13 cellular contexts compared by ENCODE assay signal in the genomic region with DNA sequence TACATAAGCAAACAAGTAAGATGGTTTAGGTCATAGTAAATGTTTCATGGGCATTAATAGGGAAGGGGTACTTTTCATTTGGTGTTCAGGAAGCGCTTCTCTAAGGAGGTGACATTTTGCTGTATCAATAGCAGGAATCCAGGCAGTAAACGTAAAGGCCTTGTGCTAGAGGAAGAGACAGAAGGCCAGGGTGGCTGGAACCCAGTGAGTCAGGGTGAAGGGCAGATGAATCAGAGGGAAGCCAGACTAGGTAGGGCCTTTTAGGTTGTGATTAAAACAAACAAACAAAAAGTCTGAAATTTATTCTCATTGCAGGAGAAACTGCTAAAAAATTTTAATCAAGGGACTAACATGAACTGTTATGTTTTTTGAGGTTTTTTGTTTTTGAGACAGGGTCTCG. TPM values are rescaled to one million over a fixed set of nuclear protein-coding genes. Genes with fewer than 3 reads are reported as not detected.
DNase-seq lines count a peak whose midpoint lies in the region; ATAC-seq, FAIRE-seq and TF ChIP-seq lines count a peak whose summit lies in the region.
"Had no signal": no experiment of that assay in that cellular context is flagged by ENCODE, and none has a peak within 500 bp of the region (broad histone marks: within the 10 kb centered on the region; RNA-seq: fewer than 3 reads in every experiment).

No MANE protein-coding gene starts in this region.

- TF ChIP-seq POLR2A in A549 (IDR thresholded peaks at IDR 0.05; ENCODE audit: low read length): no peak
- TF ChIP-seq POLR2A in IMR-90 (IDR thresholded peaks at IDR 0.05; ENCODE audit: low read depth, low read length): no peak

- TF ChIP-seq RAD21 in A549 (conservative IDR thresholded peaks at IDR 0.05 in 1 of 2, IDR thresholded peaks at IDR 0.05 in 1 of 2) (no peak), IMR-90 (IDR thresholded peaks at IDR 0.05; ENCODE audit: low read length) (no peak)

- no peaks in the 10 kb centered on the region for H3K36me3 ChIP-seq in IMR-90 (ENCODE audit: control insufficient read depth, insufficient read depth, low read length)
- H3K36me3 ChIP-seq: heart left ventricle had no signal

- TF ChIP-seq EP300 in A549 (IDR thresholded peaks at IDR 0.05): no peak

- H3K14ac ChIP-seq in IMR-90 (replicated peaks; ENCODE audit: low read depth, low read length): peak overlapping the region; percentile 43; the same call in 1 of the 2 replicates

- H3K27ac ChIP-seq in A549 (peak overlapping the region; percentile 85 to 91), IMR-90 (ENCODE audit: insufficient read depth, low read length) (peak overlapping the region; percentile 6)
- H3K27ac ChIP-seq: parathyroid adenoma had no signal

- H2AK9ac ChIP-seq in IMR-90 (replicated peaks; ENCODE audit: low read depth, low read length, poor library complexity): no peak overlapping the region

- H3K9ac ChIP-seq in IMR-90 (ENCODE audit: low read depth, low read length): no peak overlapping the region; the same call in 1 of the 2 replicates
- H3K9ac ChIP-seq: parathyroid adenoma had no signal

- H2BK5ac ChIP-seq in IMR-90 (ENCODE audit: low read depth, low read length, poor library complexity, severe bottlenecking): peak overlapping the region; percentile 85

- H4K91ac ChIP-seq in IMR-90 (ENCODE audit: insufficient read depth, low read depth, low read length): peak overlapping the region; percentile 57; the same call in 1 of the 2 replicates

- no peaks in the 10 kb centered on the region for H3K27me3 ChIP-seq in IMR-90 (ENCODE audit: control insufficient read depth, insufficient read depth, low read length)

- H3K18ac ChIP-seq in IMR-90 (ENCODE audit: low read depth, low read length): peak overlapping the region; percentile 72

- H2BK20ac ChIP-seq in IMR-90 (ENCODE audit: low read depth, low read length): peak overlapping the region; percentile 66; the same call in 1 of the 2 replicates

- H3K56ac ChIP-seq in IMR-90 (ENCODE audit: extremely low read depth, insufficient read depth, low read length): peak overlapping the region; percentile 64; the same call in 1 of the 2 replicates

- intact Hi-C loops in IMR-90 (cut with micrococcal nuclease): no loop called here

- no TSS peak for BruUV-seq in IMR-90 (replicated peaks; lab: Mats Ljungman, UMichigan)

- peak overlapping the region; percentile 61 for H4K5ac ChIP-seq in IMR-90 (ENCODE audit: low read depth, low read length)

- POLR2A ChIA-PET in A549 (lab: Yijun Ruan, JAX): no interaction called here
- POLR2A ChIA-PET in IMR-90 (lab: Charles Lee; ENCODE audit: unreplicated experiment): interaction anchor here (0.6 kb wide), 1 partner anchor 106 kb away, joined by 7 read pairs; no protein-coding TSS in a partner anchor

- 0 out of 2 replicates have a peak, but pooled peaks cover 2% of the 10 kb centered on the region for H3K9me1 ChIP-seq in IMR-90 (ENCODE audit: insufficient read depth, low read length)

- DNase-seq in A549 (ENCODE audit: low read depth in 1 of 2, low spot score in 1 of 2): peak; percentile 58 to 86
- DNase-seq in IMR-90: peak; percentile 79
- DNase-seq in astrocyte of the spinal cord (ENCODE audit: low read depth, low spot score): peak; percentile 54
- peak; percentile 69 for DNase-seq in kidney tubule cell (ENCODE audit: low spot score)
- DNase-seq in NCI-H1092 treated with DMSO at 0.1 percent for 48 hours (lab: John Stamatoyannopoulos, UW): no peak
- DNase-seq in stimulated activated CD8-positive, alpha-beta memory T cell treated with anti-CD3 and anti-CD28 coated beads, Interleukin-4, amount 100 ng/mL, for 48 hours: no peak
- DNase-seq in SKM-1 (lab: John Stamatoyannopoulos, UW; ENCODE audit: unreplicated experiment): no peak
- no peak for DNase-seq in NCI-H526 (lab: John Stamatoyannopoulos, UW)
- DNase-seq: activated CD4-positive, CD25-positive, alpha-beta regulatory T cell; heart left ventricle; SHP77 treated with DMSO at 0.1 percent for 48 hours; trophoblast cell had no signal

- peaks cover 22 to 69% of the 10 kb centered on the region in 2 experiments for H3K79me1 ChIP-seq in IMR-90 (ENCODE audit: low read depth in 1 of 2, low read length in 2 of 2)

- H3K4ac ChIP-seq in IMR-90 (ENCODE audit: low read depth, low read length): peak overlapping the region; percentile 71; the same call in 1 of the 2 replicates

- H2BK120ac ChIP-seq in IMR-90 (ENCODE audit: low read depth, low read length): peak overlapping the region; percentile 75

- ATAC-seq in A549: peak; percentile 86 to 87; a peak in 5 of 6 replicates
- peak; percentile 65 for ATAC-seq in IMR-90 (ENCODE audit: low read depth)

- in situ Hi-C loops in IMR-90 (cut with MboI; ENCODE audit: low sequenced_read_pairs) (loop anchor here (5.0 kb wide), 1 partner anchor 36 kb away; no protein-coding TSS in a partner anchor), astrocyte of the spinal cord (cut with HindIII; ENCODE audit: low sequenced_read_pairs) (no loop called here)

- H2BK15ac ChIP-seq in IMR-90 (ENCODE audit: low read depth, low read length): peak overlapping the region; percentile 1; the same call in 1 of the 3 replicates

- H3K4me2 ChIP-seq in A549 (peak overlapping the region; percentile 74), IMR-90 (ENCODE audit: low read depth, low read length) (peak overlapping the region; percentile 57)

- 56% methylated on average over 3 of the region's 3 CpGs for WGBS in A549 (ENCODE audit: missing lambda C conversion rate)
- WGBS in IMR-90 (ENCODE audit: extremely low coverage in 2 of 2, insufficient read length in 1 of 2), 2 experiments: no CpG with 5 or more reads among the region's 3 CpGs

- CTCF ChIA-PET in A549 (lab: Yijun Ruan, JAX): interaction anchor here (6.1 kb wide), 1 partner anchor 15 kb away, joined by 34 read pairs; no protein-coding TSS in a partner anchor
- CTCF ChIA-PET in IMR-90 (lab: Yijun Ruan, JAX): interaction anchor here (0.6 kb wide), 1 partner anchor 32 kb away, joined by 3 read pairs; no protein-coding TSS in a partner anchor

- peaks cover 39% of the 10 kb centered on the region for H4K20me1 ChIP-seq in IMR-90 (ENCODE audit: insufficient read depth, low read length)

- H2AK5ac ChIP-seq in IMR-90 (ENCODE audit: low read depth, low read length): peak overlapping the region; percentile 16; the same call in 1 of the 2 replicates

- no peak for FAIRE-seq in A549 (lab: Jason Lieb, UNC)

- dilution Hi-C loops in IMR-90 (cut with HindIII; ENCODE audit: low sequenced_read_pairs, unreplicated experiment): no loop called here

- no peak for TF ChIP-seq CTCF in A549 (IDR thresholded peaks at IDR 0.05)
- no peak for TF ChIP-seq CTCF in IMR-90 (conservative IDR thresholded peaks at IDR 0.05; ENCODE audit: low read depth, low read length)
- TF ChIP-seq CTCF in astrocyte of the spinal cord (IDR thresholded peaks at IDR 0.05; ENCODE audit: low read depth, low read length): no peak

- peaks cover 9% of the 10 kb centered on the region; the same call in 1 of the 3 replicates for H3K9me3 ChIP-seq in A549
- no peaks in the 10 kb centered on the region for H3K9me3 ChIP-seq in IMR-90 (ENCODE audit: control insufficient read depth, insufficient read depth, low read length)

- peak overlapping the region; percentile 73; the same call in 1 of the 2 replicates for H3K23ac ChIP-seq in IMR-90 (ENCODE audit: low read depth, low read length)

- peak overlapping the region in 1 of 2 experiments; percentile 65; a peak in 2 of 4 replicates for H4K8ac ChIP-seq in IMR-90 (ENCODE audit: low read depth in 2 of 2, low read length in 2 of 2)

- peaks cover 75% of the 10 kb centered on the region for H3K4me1 ChIP-seq in A549
- H3K4me1 ChIP-seq in IMR-90 (ENCODE audit: control insufficient read depth, insufficient read depth, low read length): peaks cover 19% of the 10 kb centered on the region
- H3K4me1 ChIP-seq: parathyroid adenoma had no signal

- H3K4me3 ChIP-seq in A549 (peak overlapping the region; percentile 0; the same call in 1 of the 3 replicates), IMR-90 (ENCODE audit: insufficient read depth, low read depth, low read length) (no peak overlapping the region), astrocyte of the spinal cord (ENCODE audit: low read depth, low read length) (no peak overlapping the region)
- H3K4me3 ChIP-seq: heart left ventricle had no signal

- H2AFZ ChIP-seq in IMR-90 (replicated peaks; ENCODE audit: low read length, poor library complexity): no peak overlapping the region
- H2AFZ ChIP-seq: parathyroid adenoma had no signal

TF ChIP-seq in IMR-90, 13 proteins besides CTCF, POLR2A, EP300 and RAD21 (continues in another document):
- 0 out of 2 replicates have a peak, but pooled peaks have one; percentile 14 for TF ChIP-seq BHLHE40 (IDR thresholded peaks at IDR 0.05; ENCODE audit: low read depth, low read length)
- no peak for TF ChIP-seq MAFK (IDR thresholded peaks at IDR 0.05; ENCODE audit: low read depth, low read length)
- TF ChIP-seq MAZ (IDR thresholded peaks at IDR 0.05; ENCODE audit: borderline replicate concordance, low read depth, low read length): no peak
- no peak for TF ChIP-seq NFE2L2 (IDR thresholded peaks at IDR 0.05; ENCODE audit: low read depth, low read length)

RNA-seq across cellular contexts. Expression of a gene that starts 6.5 kb away (rescaled TPM):
- polyA plus RNA-seq in A549 (2011; rRNA removed): 44.7 and 45.2 TPM in 2 replicates
- 27.1 and 31.5 TPM in 2 replicates for polyA plus RNA-seq in A549 (2012; cell fraction: cytosol; rRNA removed)
- polyA plus RNA-seq in A549 (2012; cell fraction: nucleus; rRNA removed): 21.0 and 21.6 TPM in 2 replicates
- 34.8 to 48.9 TPM (median 47.3 TPM) in 3 replicates for polyA plus RNA-seq in A549 (2017; fragmentation: RNase III; extraction: RNeasy Plus Mini Kit Qiagen cat#74134 plus additional on column Dnase treatment)
- 34.4 and 40.5 TPM in 2 replicates for polyA minus RNA-seq in A549 (2011; rRNA and poly(A)+ RNA removed)
- total RNA-seq in IMR-90 (2012; rRNA removed): 22.5 and 22.6 TPM in 2 replicates
- 31.2 and 32.9 TPM in 2 replicates for polyA plus RNA-seq in IMR-90 (2012; rRNA removed)
- polyA plus RNA-seq in IMR-90 (2012; cell fraction: cytosol; rRNA removed): 21.4 and 35.3 TPM in 2 replicates
- 27.4 and 30.5 TPM in 2 replicates for polyA plus RNA-seq in IMR-90 (2012; cell fraction: nucleus; rRNA removed; ENCODE audit: low replicate concordance)

RNA-seq across cellular contexts. Expression of a gene that starts 45.3 kb away (rescaled TPM):
- polyA plus RNA-seq in A549 (2011; rRNA removed) (5.8 and 6.6 TPM in 2 replicates), A549 (2017; fragmentation: RNase III; extraction: RNeasy Plus Mini Kit Qiagen cat#74134 plus additional on column Dnase treatment) (3.1 to 3.7 TPM (median 3.7 TPM) in 3 replicates), IMR-90 (2012; rRNA removed) (0.03 and 0.13 TPM in 2 replicates)
- 4.6 and 6.0 TPM in 2 replicates for polyA plus RNA-seq in A549 (2012; cell fraction: cytosol; rRNA removed)
- polyA plus RNA-seq in A549 (2012; cell fraction: nucleus; rRNA removed): 2.7 and 3.1 TPM in 2 replicates
- 8.9 and 9.6 TPM in 2 replicates for polyA minus RNA-seq in A549 (2011; rRNA and poly(A)+ RNA removed)
- total RNA-seq in IMR-90 (2012; rRNA removed): under 0.01 TPM in 1 of 2 replicates, not detected in the other
- not detected in 2 replicates for polyA plus RNA-seq in IMR-90 (2012; cell fraction: cytosol; rRNA removed)
- polyA plus RNA-seq in IMR-90 (2012; cell fraction: nucleus; rRNA removed; ENCODE audit: low replicate concordance): 0.03 TPM in 1 of 2 replicates, not detected in the other

Comparison
In these comparisons a context has a peak if more than half of its experiments do, and no peak if none do; other contexts are left out.
1. DNase-seq: peak in A549 (2 of 2), IMR-90 (single experiment), astrocyte of the spinal cord (single experiment) and kidney tubule cell (single experiment); none in NCI-H1092 treated with DMSO at 0.1 percent for 48 hours (single experiment), stimulated activated CD8-positive, alpha-beta memory T cell treated with anti-CD3 and anti-CD28 coated beads, Interleukin-4, amount 100 ng/mL, for 48 hours (single experiment), SKM-1 (single experiment) and NCI-H526 (0 of 2).